Comparison of ENCODE assay signal across 27 cellular contexts in genomic region chr3:69822501-69822900, GRCh38.
DNase-seq lines count a peak whose midpoint lies in the region; ATAC-seq and TF ChIP-seq lines count a peak whose summit lies in the region.
"Had no signal": no experiment of that assay in that cellular context is flagged by ENCODE, and none has a peak within 500 bp of the region (broad histone marks: within the 10 kb centered on the region; RNA-seq: fewer than 3 reads in every experiment).

No MANE protein-coding gene starts in this region.

- ATAC-seq in left ventricle myocardium superior (no peak), HG03442 (IDR thresholded peaks at IDR 0.05; ENCODE audit: unreplicated experiment) (no peak)
- ATAC-seq: activated CD8-positive, alpha-beta T cell treated with anti-CD3 and anti-CD28 coated beads for 36 hours; Panc1 had no signal

- no peaks in the 10 kb centered on the region for H3K4me1 ChIP-seq in parathyroid adenoma

- H3K36me3 ChIP-seq in parathyroid adenoma (ENCODE audit: control insufficient read depth, insufficient read depth, low read length) = no peaks in the 10 kb centered on the region
- H3K36me3 ChIP-seq: MG63, neutrophil had no signal

- no peak for TF ChIP-seq CTCF in parathyroid adenoma (IDR thresholded peaks at IDR 0.05)

- DNase-seq in Caki2 (ENCODE audit: low read depth) (peak; percentile 73), OCI-M1 (lab: John Stamatoyannopoulos, UW) (peak; percentile 13), iris pigment epithelial cell (ENCODE audit: low read depth) (peak; percentile 15), left ventricle myocardium superior (no peak), OCI-M2 (lab: John Stamatoyannopoulos, UW; ENCODE audit: unreplicated experiment) (no peak)
- DNase-seq: activated CD4-positive, alpha-beta T cell treated with anti-CD3 and anti-CD28 coated beads for 1 hour; activated CD8-positive, alpha-beta T cell treated with anti-CD3 and anti-CD28 coated beads for 36 hours; activated effector memory CD4-positive, alpha-beta T cell treated with Interleukin-2 at 50 U/mL for 16 hours; CD4-positive, CD25-positive, alpha-beta regulatory T cell; effector CD4-positive, alpha-beta T cell; foreskin melanocyte; MG63; NCI-H1436 treated with DMSO at 0.1 percent for 48 hours; NCI-H2107; NCI-H446 treated with DMSO at 0.1 percent for 48 hours; SIG-M5; stimulated activated CD4-positive, alpha-beta T cell treated with anti-CD3 and anti-CD28 coated beads, Interleukin-1b, Interleukin-23, amount 100 ng/mL, for 48 hours; substantia nigra; T-helper 1 cell had no signal

- H3K9me3 ChIP-seq in parathyroid adenoma (ENCODE audit: control insufficient read depth, low read length) = no peaks in the 10 kb centered on the region
- H3K9me3 ChIP-seq: MG63, neutrophil had no signal

- no peak overlapping the region for H3K9ac ChIP-seq in parathyroid adenoma

- no peak overlapping the region for H2AFZ ChIP-seq in parathyroid adenoma
- H2AFZ ChIP-seq: hepatocyte had no signal

- intact Hi-C loops in left ventricle myocardium superior (cut with micrococcal nuclease) = no loop called here

- in situ Hi-C loops in Caki2 (cut with HindIII; ENCODE audit: low pct_unique_long_range_greater_than_20kb, low sequenced_read_pairs) = no loop called here

- no peak overlapping the region for H3K27ac ChIP-seq in parathyroid adenoma
- H3K27ac ChIP-seq: epithelial cell of prostate, hepatocyte, neutrophil had no signal

- H3K4me3 ChIP-seq in parathyroid adenoma (ENCODE audit: low read depth, low read length) = no peak overlapping the region
- H3K4me3 ChIP-seq: hepatocyte, lung, MG63, skin epidermis had no signal

- peaks cover 14% of the 10 kb centered on the region for H3K79me2 ChIP-seq in parathyroid adenoma

- no peaks in the 10 kb centered on the region for H3K27me3 ChIP-seq in parathyroid adenoma (ENCODE audit: control insufficient read depth, insufficient read depth, low read length)
- H3K27me3 ChIP-seq: hepatocyte, MG63, neutrophil had no signal

- peak overlapping the region; percentile 13 for H3K4me2 ChIP-seq in parathyroid adenoma (ENCODE audit: low read length)
- H3K4me2 ChIP-seq: hepatocyte had no signal

Comparison
In these comparisons a context has a peak if more than half of its experiments do, and no peak if none do; other contexts are left out.
1. DNase-seq: peak in Caki2 (single experiment), OCI-M1 (single experiment) and iris pigment epithelial cell (single experiment); none in left ventricle myocardium superior (single experiment) and OCI-M2 (single experiment).